ENCODE assay signal across 8 cellular contexts in genomic region chr17:20944014-20944905, GRCh38.
DNase-seq lines count a peak whose midpoint lies in the region; ATAC-seq, FAIRE-seq and TF ChIP-seq lines count a peak whose summit lies in the region.

No MANE protein-coding gene starts in this region.

- peaks cover 18% of the 10 kb centered on the region for H3K4me1 Mint-ChIP-seq in WTC11

- no peak overlapping the region for H3K4me3 Mint-ChIP-seq in WTC11

- H3K9me3 ChIP-seq in Karpas-422 (ENCODE audit: low read length) (no peaks in the 10 kb centered on the region), kidney (ENCODE audit: control insufficient read depth in 1 of 2, low read length in 2 of 2) (no peaks in the 10 kb centered on the region)

- CTCF ChIA-PET in WTC11 (lab: Charles Lee) = interaction anchor here (0.6 to 3.4 kb wide), 13 partner anchors 9 to 950 kb away, joined by 3 to 50 read pairs (median 4); partner anchors contain the start of gene USP22

- intact Hi-C loops in kidney (cut with DNase I) = no loop called here
- intact Hi-C loops in lower leg skin (cut with DNase I; ENCODE audit: low total_unique reads) = no loop called here

- DNase-seq in DMS53 treated with DMSO at 0.1 percent for 48 hours (lab: John Stamatoyannopoulos, UW; ENCODE audit: unreplicated experiment) (peak; percentile 69), Karpas-422 (peak; percentile 72), WTC11 (ENCODE audit: low spot score) (peak; percentile 68), kidney (no peak), lower leg skin (ENCODE audit: low spot score in 2 of 2) (no peak), kidney glomerular epithelial cell (lab: John Stamatoyannopoulos, UW) (no peak), cortex of kidney (lab: John Stamatoyannopoulos, UW) (no peak)

- H3K4me1 ChIP-seq in Karpas-422 (ENCODE audit: low read length) (0 out of 2 replicates have a peak, but pooled peaks cover 1% of the 10 kb centered on the region), kidney (ENCODE audit: control insufficient read depth in 1 of 2, insufficient read depth in 1 of 2, low read depth in 1 of 2, low read length in 2 of 2) (no peaks in the 10 kb centered on the region)

- no peaks in the 10 kb centered on the region for H3K9me3 Mint-ChIP-seq in WTC11

- ATAC-seq in WTC11 = peak; percentile 98
- no peak for ATAC-seq in HG03442 (IDR thresholded peaks at IDR 0.05; ENCODE audit: unreplicated experiment)

- H3K36me3 ChIP-seq in Karpas-422 (ENCODE audit: insufficient read depth, low read length) (no peaks in the 10 kb centered on the region), kidney (ENCODE audit: control insufficient read depth in 1 of 2, insufficient read depth in 2 of 2, low read length in 2 of 2) (no peaks in the 10 kb centered on the region)

- FAIRE-seq in kidney (lab: Jason Lieb, UNC) = no peak

- H3K27ac ChIP-seq in Karpas-422 (ENCODE audit: low read length) (no peak overlapping the region), kidney (ENCODE audit: low read depth in 2 of 2, low read length in 2 of 2) (no peak overlapping the region)

- no peaks in the 10 kb centered on the region for H3K27me3 Mint-ChIP-seq in WTC11 (ENCODE audit: low read depth)

- TF ChIP-seq CTCF in WTC11 (IDR thresholded peaks at IDR 0.05) (peak; percentile 46; the same call in 1 of the 2 replicates), kidney (IDR thresholded peaks at IDR 0.05; ENCODE audit: borderline replicate concordance, extremely low read depth, insufficient read depth) (peak; percentile 59), lower leg skin (IDR thresholded peaks at IDR 0.05) (no peak)

- no peak overlapping the region for H3K4me2 ChIP-seq in Karpas-422 (ENCODE audit: low read depth, low read length, poor library complexity, severe bottlenecking)

- no peaks in the 10 kb centered on the region for H3K9me2 ChIP-seq in Karpas-422 (replicated peaks; ENCODE audit: insufficient read depth, low read length)

- H3K4me3 ChIP-seq in Karpas-422 (ENCODE audit: low read length) = no peak overlapping the region
- H3K4me3 ChIP-seq in kidney (ENCODE audit: low read length in 2 of 2) = no peak overlapping the region
- no peak overlapping the region for H3K4me3 ChIP-seq in lower leg skin (ENCODE audit: low read depth, poor library complexity, severe bottlenecking)

- no peaks in the 10 kb centered on the region; the same call in 1 of the 2 replicates for H3K27me3 ChIP-seq in Karpas-422 (ENCODE audit: low read length)

- H3K9ac ChIP-seq in Karpas-422 (ENCODE audit: low read length) (no peak overlapping the region), kidney (ENCODE audit: low read length in 2 of 2) (no peak overlapping the region)

- H4K20me1 ChIP-seq in Karpas-422 (ENCODE audit: insufficient read depth, low read depth, low read length) = no peaks in the 10 kb centered on the region

- no peaks in the 10 kb centered on the region for H3K36me3 Mint-ChIP-seq in WTC11

- no peak for TF ChIP-seq POLR2A in lower leg skin (IDR thresholded peaks at IDR 0.05)

- peak overlapping the region; percentile 90 for H3K27ac Mint-ChIP-seq in WTC11

- 53 to 60% methylated on average over 13 of the region's 13 CpGs for WGBS in lower leg skin, 2 donors

- no peak overlapping the region for H2AFZ ChIP-seq in Karpas-422 (ENCODE audit: low read length)

- no peaks in the 10 kb centered on the region for H3K79me2 ChIP-seq in Karpas-422 (ENCODE audit: low read length)

- POLR2A ChIA-PET in WTC11 (lab: Charles Lee) = interaction anchor here (1.3 kb wide), 1 partner anchor 49 kb away, joined by 3 read pairs; no protein-coding TSS in a partner anchor

TF ChIP-seq in WTC11, 78 proteins besides CTCF, POLR2A, EP300 and RAD21:
- no peak for TF ChIP-seq ARID4B (CRISPR knock-in tag; IDR thresholded peaks at IDR 0.05; ENCODE audit: borderline replicate concordance)
- TF ChIP-seq CBFB (CRISPR knock-in tag; IDR thresholded peaks at IDR 0.05; ENCODE audit: low read depth) = no peak
- peak; percentile 38; the same call in 1 of the 2 replicates for TF ChIP-seq SMAD3 (CRISPR knock-in tag; IDR thresholded peaks at IDR 0.05; ENCODE audit: borderline replicate concordance)
- TF ChIP-seq GRHL2 (CRISPR knock-in tag; IDR thresholded peaks at IDR 0.05; ENCODE audit: insufficient replicate concordance, severe bottlenecking) = no peak

Comparison
In these comparisons a context has a peak if more than half of its experiments do, and no peak if none do; other contexts are left out.
1. DNase-seq: peak in DMS53 treated with DMSO at 0.1 percent for 48 hours (single experiment), Karpas-422 (single experiment) and WTC11 (single experiment); none in kidney (single experiment), lower leg skin (0 of 2), kidney glomerular epithelial cell (single experiment) and cortex of kidney (single experiment).
2. CTCF ChIP-seq: peak in WTC11 (single experiment) and kidney (single experiment); none in lower leg skin (0 of 3).